25 cellular contexts compared by ENCODE assay signal in the genomic region with DNA sequence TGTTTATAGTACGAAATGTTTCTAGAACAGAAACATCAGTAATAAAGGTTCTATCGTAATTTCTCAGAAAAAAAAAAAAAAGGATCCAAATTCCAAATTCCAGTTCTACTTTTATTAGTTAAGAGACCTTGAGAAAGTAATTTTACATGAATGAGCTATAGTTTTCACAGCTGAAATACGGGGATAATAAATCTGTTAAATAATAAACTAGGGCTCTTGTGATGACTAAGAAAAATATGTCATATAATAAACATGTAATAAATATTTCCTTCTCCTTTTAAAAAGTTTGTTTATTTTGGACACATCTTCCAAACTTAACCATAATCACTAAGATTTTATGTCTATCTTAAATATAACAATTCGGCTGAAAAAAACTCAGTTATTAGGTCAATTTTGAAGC. TPM values are rescaled to one million over a fixed set of nuclear protein-coding genes. Genes with fewer than 3 reads are reported as not detected.
A peak's percentile ranks its signal among the peaks of the same experiment; 100 is the strongest.
DNase-seq lines count a peak whose midpoint lies in the region; ATAC-seq, FAIRE-seq and TF ChIP-seq lines count a peak whose summit lies in the region.
"Had no signal": no experiment of that assay in that cellular context is flagged by ENCODE, and none has a peak within 500 bp of the region (broad histone marks: within the 10 kb centered on the region; RNA-seq: fewer than 3 reads in every experiment).

No MANE protein-coding gene starts in this region.

- CTCF ChIA-PET in CD4-positive, alpha-beta T cell (lab: Charles Lee), result no interaction called here
- CTCF ChIA-PET in IMR-90 (lab: Yijun Ruan, JAX), result interaction anchor here (0.6 kb wide), 2 partner anchors 26 to 1956 kb away, joined by 4 to 7 read pairs; no protein-coding TSS in a partner anchor

- H4K5ac ChIP-seq in IMR-90 (ENCODE audit: low read depth, low read length), result no peak overlapping the region

- H2AFZ ChIP-seq in IMR-90 (replicated peaks; ENCODE audit: low read length, poor library complexity), result no peak overlapping the region

- H3K4me1 ChIP-seq in IMR-90 (ENCODE audit: control insufficient read depth, insufficient read depth, low read length) (peaks cover 18% of the 10 kb centered on the region), pancreas (peaks cover 0 to 5% (median 3%) of the 10 kb centered on the region in 3 donors)
- H3K4me1 ChIP-seq: BE2C had no signal

- H4K8ac ChIP-seq in IMR-90 (ENCODE audit: low read depth in 2 of 2, low read length in 2 of 2), result no peak overlapping the region; a peak in 2 of 4 replicates

- no peak overlapping the region for H3K14ac ChIP-seq in IMR-90 (replicated peaks; ENCODE audit: low read depth, low read length)

- peak overlapping the region; percentile 12 for H3K27ac Mint-ChIP-seq in CD4-positive, alpha-beta T cell

- H2BK120ac ChIP-seq in IMR-90 (ENCODE audit: low read depth, low read length), result no peak overlapping the region

- H3K23ac ChIP-seq in IMR-90 (ENCODE audit: low read depth, low read length), result no peak overlapping the region

- no peaks in the 10 kb centered on the region for H3K27me3 Mint-ChIP-seq in CD4-positive, alpha-beta T cell
- H3K27me3 Mint-ChIP-seq: CD4-positive, alpha-beta memory T cell; IgD-negative memory B cell had no signal

- no TSS peak for BruUV-seq in IMR-90 (replicated peaks; lab: Mats Ljungman, UMichigan)

- no peak overlapping the region for H2BK15ac ChIP-seq in IMR-90 (ENCODE audit: low read depth, low read length)

- peaks cover 47% of the 10 kb centered on the region for H3K36me3 Mint-ChIP-seq in CD4-positive, alpha-beta T cell (ENCODE audit: low read depth)

- peak; percentile 74 for FAIRE-seq in pancreas (lab: Jason Lieb, UNC)
- FAIRE-seq: GM12892, GM18507, H1, HTR-8/SVneo had no signal

- peaks cover 9% of the 10 kb centered on the region for H3K9me1 ChIP-seq in IMR-90 (ENCODE audit: insufficient read depth, low read length)

- H3K27ac ChIP-seq in CD4-positive, alpha-beta T cell (ENCODE audit: low read depth, low read length), result no peak overlapping the region
- H3K27ac ChIP-seq in IMR-90 (ENCODE audit: insufficient read depth, low read length) (no peak overlapping the region; the same call in 1 of the 2 replicates), pancreas (no peak overlapping the region)
- H3K27ac ChIP-seq: SK-N-MC had no signal

- DNase-seq in CD4-positive, alpha-beta T cell, result no peak
- DNase-seq in IMR-90, result peak; percentile 24
- peak; percentile 64 for DNase-seq in fibroblast of villous mesenchyme (ENCODE audit: low read depth)
- no peak for DNase-seq in pancreas
- no peak for DNase-seq in UCSD-AML1 (lab: John Stamatoyannopoulos, UW; ENCODE audit: unreplicated experiment)
- DNase-seq in activated naive CD4-positive, alpha-beta T cell treated with anti-CD3 and anti-CD28 coated beads, Interleukin-2, amount 50 U/mL, for 16 hours, result no peak
- DNase-seq: BE2C; CD4-positive, alpha-beta memory T cell; DMS153; Karpas-422; MG63; NCI-H1092; NCI-H146; NCI-H2029 treated with DMSO at 0.1 percent for 48 hours; NCI-H2171; NCI-H526; Peyer's patch had no signal

- TF ChIP-seq RAD21 in IMR-90 (IDR thresholded peaks at IDR 0.05; ENCODE audit: low read length), result no peak

- no peak overlapping the region for H4K91ac ChIP-seq in IMR-90 (ENCODE audit: insufficient read depth, low read depth, low read length)

- H3K4me2 ChIP-seq in IMR-90 (ENCODE audit: low read depth, low read length), result no peak overlapping the region

- H2AK9ac ChIP-seq in IMR-90 (replicated peaks; ENCODE audit: low read depth, low read length, poor library complexity), result no peak overlapping the region

- no peaks in the 10 kb centered on the region for H3K9me3 ChIP-seq in CD4-positive, alpha-beta T cell (ENCODE audit: control insufficient read depth, low read length)
- no peaks in the 10 kb centered on the region for H3K9me3 ChIP-seq in IMR-90 (ENCODE audit: control insufficient read depth, insufficient read depth, low read length)
- H3K9me3 ChIP-seq in pancreas, result no peaks in the 10 kb centered on the region
- H3K9me3 ChIP-seq: BE2C, MG63, Peyer's patch had no signal

- no peak overlapping the region for H2AK5ac ChIP-seq in IMR-90 (ENCODE audit: low read depth, low read length)

- H3K79me1 ChIP-seq in IMR-90 (ENCODE audit: low read depth in 1 of 2, low read length in 2 of 2), result peaks cover 33 to 57% of the 10 kb centered on the region in 2 experiments

- peaks cover 49% of the 10 kb centered on the region for H3K4me1 Mint-ChIP-seq in CD4-positive, alpha-beta T cell (ENCODE audit: low read depth)

- no peak for TF ChIP-seq POLR2A in IMR-90 (IDR thresholded peaks at IDR 0.05; ENCODE audit: low read depth, low read length)

- POLR2A ChIA-PET in CD4-positive, alpha-beta T cell (lab: Charles Lee), result interaction anchor here (0.8 kb wide), 1 partner anchor 17 kb away, joined by 5 read pairs; a partner anchor contains a TSS
- POLR2A ChIA-PET in IMR-90 (lab: Charles Lee; ENCODE audit: unreplicated experiment), result no interaction called here

- intact Hi-C loops in CD4-positive, alpha-beta T cell (cut with DNase I, micrococcal nuclease), result no loop called here
- intact Hi-C loops in IMR-90 (cut with micrococcal nuclease), result loop anchor here (10.0 kb wide), 1 partner anchor 167 kb away; a partner anchor contains a TSS
- intact Hi-C loops in pancreas (cut with DNase I), result no loop called here

- H3K27me3 ChIP-seq in CD4-positive, alpha-beta T cell (ENCODE audit: control insufficient read depth, insufficient read depth, low read length), result no peaks in the 10 kb centered on the region
- H3K27me3 ChIP-seq in IMR-90 (ENCODE audit: control insufficient read depth, insufficient read depth, low read length), result no peaks in the 10 kb centered on the region
- no peaks in the 10 kb centered on the region for H3K27me3 ChIP-seq in pancreas
- H3K27me3 ChIP-seq: BE2C, MG63, Peyer's patch had no signal

- H3K36me3 ChIP-seq in IMR-90 (ENCODE audit: control insufficient read depth, insufficient read depth, low read length) (peaks cover 11% of the 10 kb centered on the region), pancreas (peaks cover 0 to 6% (median 0%) of the 10 kb centered on the region in 3 donors)
- H3K36me3 ChIP-seq: BE2C had no signal

- TF ChIP-seq CTCF in CD4-positive, alpha-beta T cell (IDR thresholded peaks at IDR 0.05), result no peak
- TF ChIP-seq CTCF in IMR-90 (conservative IDR thresholded peaks at IDR 0.05; ENCODE audit: low read depth, low read length) (no peak), fibroblast of villous mesenchyme (IDR thresholded peaks at IDR 0.05; ENCODE audit: insufficient read depth, low read depth, low read length) (no peak), pancreas (IDR thresholded peaks at IDR 0.05) (no peak)

- no peak overlapping the region for H3K4ac ChIP-seq in IMR-90 (ENCODE audit: low read depth, low read length)

- H3K9me3 Mint-ChIP-seq in CD4-positive, alpha-beta T cell, result no peaks in the 10 kb centered on the region
- H3K9me3 Mint-ChIP-seq: IgD-negative memory B cell had no signal

- in situ Hi-C loops in IMR-90 (cut with MboI; ENCODE audit: low sequenced_read_pairs), result loop anchor here (25.0 kb wide), 1 partner anchor 1290 kb away; no protein-coding TSS in a partner anchor

- H3K18ac ChIP-seq in IMR-90 (ENCODE audit: low read depth, low read length), result no peak overlapping the region

- no peak overlapping the region for H3K4me3 ChIP-seq in IMR-90 (ENCODE audit: insufficient read depth, low read depth, low read length)
- no peak overlapping the region for H3K4me3 ChIP-seq in fibroblast of villous mesenchyme (ENCODE audit: low read depth, low read length)
- no peak overlapping the region for H3K4me3 ChIP-seq in pancreas
- H3K4me3 ChIP-seq: MG63, Peyer's patch, SK-N-MC had no signal

- no peak overlapping the region for H3K56ac ChIP-seq in IMR-90 (ENCODE audit: extremely low read depth, insufficient read depth, low read length)

- peak overlapping the region; percentile 89 for H2BK5ac ChIP-seq in IMR-90 (ENCODE audit: low read depth, low read length, poor library complexity, severe bottlenecking)

- H2BK20ac ChIP-seq in IMR-90 (ENCODE audit: low read depth, low read length), result no peak overlapping the region

- peaks cover 31% of the 10 kb centered on the region; the same call in 1 of the 2 replicates for H4K20me1 ChIP-seq in IMR-90 (ENCODE audit: insufficient read depth, low read length)

- WGBS in IMR-90 (ENCODE audit: extremely low coverage in 2 of 2, insufficient read length in 1 of 2), 2 experiments, result no CpG with 5 or more reads among the region's 4 CpGs
- 57 to 62% methylated on average over 4 of the region's 4 CpGs for WGBS in pancreas, 2 donors

- H3K4me3 Mint-ChIP-seq in CD4-positive, alpha-beta T cell, result no peak overlapping the region
- H3K4me3 Mint-ChIP-seq: CD4-positive, alpha-beta memory T cell; IgD-negative memory B cell had no signal

- no peak overlapping the region for H3K9ac ChIP-seq in IMR-90 (ENCODE audit: low read depth, low read length)

- ATAC-seq in CD4-positive, alpha-beta T cell (ENCODE audit: poor library complexity), result no peak
- ATAC-seq in IMR-90 (ENCODE audit: low read depth) (peak; percentile 12; the same call in 1 of the 2 replicates), pancreas (no peak), HG02870 (IDR thresholded peaks at IDR 0.05; ENCODE audit: unreplicated experiment) (no peak), HG03442 (IDR thresholded peaks at IDR 0.05; ENCODE audit: unreplicated experiment) (no peak)

- dilution Hi-C loops in IMR-90 (cut with HindIII; ENCODE audit: low sequenced_read_pairs, unreplicated experiment), result no loop called here

TF ChIP-seq in IMR-90, 13 proteins besides CTCF, POLR2A, EP300 and RAD21 (continues in another document):
- no peak for TF ChIP-seq MXI1 (IDR thresholded peaks at IDR 0.05; ENCODE audit: borderline replicate concordance, low read depth, low read length)
- no peak for TF ChIP-seq MAFK (IDR thresholded peaks at IDR 0.05; ENCODE audit: low read depth, low read length)
- TF ChIP-seq FOS (IDR thresholded peaks at IDR 0.05; ENCODE audit: low read depth, low read length), result no peak
- no peak for TF ChIP-seq CHD1 (IDR thresholded peaks at IDR 0.05; ENCODE audit: low read depth, low read length)
- no peak for TF ChIP-seq MAZ (IDR thresholded peaks at IDR 0.05; ENCODE audit: borderline replicate concordance, low read depth, low read length)

RNA-seq across cellular contexts. Expression of a gene that starts 17.8 kb away (rescaled TPM):
- 10 to 100 TPM; 21.9 to 22.4 TPM for total RNA-seq in CD4-positive, alpha-beta T cell
- 33.0 and 56.9 TPM in 2 replicates for total RNA-seq in IMR-90 (2012; rRNA removed)
- 16.2 and 19.9 TPM in 2 replicates for polyA plus RNA-seq in IMR-90 (2012; rRNA removed)
- 1.8 and 2.7 TPM in 2 replicates for polyA plus RNA-seq in IMR-90 (2012; cell fraction: cytosol; rRNA removed)
- polyA plus RNA-seq in IMR-90 (2012; cell fraction: nucleus; rRNA removed; ENCODE audit: low replicate concordance), result 2.3 and 30.1 TPM in 2 replicates
- 42.5 and 51.8 TPM in 2 replicates for total RNA-seq in fibroblast of villous mesenchyme
- 10 to 100 TPM; 14.9 to 21.7 (median 16.4) TPM for total RNA-seq in pancreas
- polyA plus RNA-seq in pancreas, result 10 to 100 TPM in 1 of 2 donors, 1 to 10 TPM in 1; 7.5 to 17.3 TPM

RNA-seq across cellular contexts. Expression of a gene that starts 17.9 kb away (rescaled TPM):
- total RNA-seq in CD4-positive, alpha-beta T cell, result 10 to 100 TPM; 12.1 to 12.9 TPM
- 30.6 and 33.1 TPM in 2 replicates for total RNA-seq in IMR-90 (2012; rRNA removed)
- 17.8 and 22.3 TPM in 2 replicates for polyA plus RNA-seq in IMR-90 (2012; rRNA removed)
- 3.3 and 6.1 TPM in 2 replicates for polyA plus RNA-seq in IMR-90 (2012; cell fraction: cytosol; rRNA removed)
- 2.1 and 24.0 TPM in 2 replicates for polyA plus RNA-seq in IMR-90 (2012; cell fraction: nucleus; rRNA removed; ENCODE audit: low replicate concordance)
- 25.4 and 32.0 TPM in 2 replicates for total RNA-seq in fibroblast of villous mesenchyme
- 10 to 100 TPM in 2 of 6 donors, 1 to 10 TPM in 4; 5.5 to 11.6 (median 7.6) TPM for total RNA-seq in pancreas
- 10 to 100 TPM in 1 of 2 donors, 1 to 10 TPM in 1; 6.7 to 11.5 TPM for polyA plus RNA-seq in pancreas

Comparison
In these comparisons a context has a peak if more than half of its experiments do, and no peak if none do; other contexts are left out.
1. DNase-seq: peak in IMR-90 (single experiment) and fibroblast of villous mesenchyme (single experiment); none in CD4-positive, alpha-beta T cell (0 of 10), pancreas (0 of 6), UCSD-AML1 (single experiment) and activated naive CD4-positive, alpha-beta T cell treated with anti-CD3 and anti-CD28 coated beads, Interleukin-2, amount 50 U/mL, for 16 hours (single experiment).